In genomic region chr12:122021822-122022392, GRCh38 we compare ENCODE assay signal across 8 cellular contexts.
DNase-seq lines count a peak whose midpoint lies in the region; ATAC-seq lines count a peak whose summit lies in the region.

Gene BCL7A, plus strand, starts transcription at chr12:122021884. Its CDS starts 208 bp downstream, at chr12:122022092.

- peak; percentile 25 for DNase-seq in NCI-H2029 (lab: John Stamatoyannopoulos, UW)
- no peak for DNase-seq in NCI-H2029 treated with DMSO at 0.1 percent for 48 hours (lab: John Stamatoyannopoulos, UW)
- peak; percentile 28 to 56 for DNase-seq in NCI-H1930 (lab: John Stamatoyannopoulos, UW)
- peak; percentile 81 for DNase-seq in kidney tubule cell (ENCODE audit: low spot score)
- peak; percentile 28 to 54 for DNase-seq in stimulated activated CD4-positive, alpha-beta T cell treated with anti-CD3 and anti-CD28 coated beads, Interleukin-15, amount 100 ng/mL, for 1 hour (ENCODE audit: low read depth in 1 of 2, low spot score in 1 of 2)
- no peak for DNase-seq in effector CD8-positive, alpha-beta T cell (lab: John Stamatoyannopoulos, UW)

- H3K27ac ChIP-seq in cingulate gyrus (ENCODE audit: low read depth, low read length) = peak within 1 kb of the TSS; percentile 79

- ATAC-seq in activated CD4-positive, CD25-positive, alpha-beta regulatory T cell treated with anti-CD3 and anti-CD28 coated beads, Interleukin-2, amount 50 U/mL, for 24 hours = peak; percentile 77 to 80

Comparison
In these comparisons a context has a peak if more than half of its experiments do, and no peak if none do; other contexts are left out.
1. DNase-seq: peak in NCI-H2029 (single experiment), NCI-H1930 (2 of 2), kidney tubule cell (single experiment) and stimulated activated CD4-positive, alpha-beta T cell treated with anti-CD3 and anti-CD28 coated beads, Interleukin-15, amount 100 ng/mL, for 1 hour (2 of 2); none in NCI-H2029 treated with DMSO at 0.1 percent for 48 hours (single experiment) and effector CD8-positive, alpha-beta T cell (single experiment).